1 cellular context compared by ENCODE assay signal in the genomic region with DNA sequence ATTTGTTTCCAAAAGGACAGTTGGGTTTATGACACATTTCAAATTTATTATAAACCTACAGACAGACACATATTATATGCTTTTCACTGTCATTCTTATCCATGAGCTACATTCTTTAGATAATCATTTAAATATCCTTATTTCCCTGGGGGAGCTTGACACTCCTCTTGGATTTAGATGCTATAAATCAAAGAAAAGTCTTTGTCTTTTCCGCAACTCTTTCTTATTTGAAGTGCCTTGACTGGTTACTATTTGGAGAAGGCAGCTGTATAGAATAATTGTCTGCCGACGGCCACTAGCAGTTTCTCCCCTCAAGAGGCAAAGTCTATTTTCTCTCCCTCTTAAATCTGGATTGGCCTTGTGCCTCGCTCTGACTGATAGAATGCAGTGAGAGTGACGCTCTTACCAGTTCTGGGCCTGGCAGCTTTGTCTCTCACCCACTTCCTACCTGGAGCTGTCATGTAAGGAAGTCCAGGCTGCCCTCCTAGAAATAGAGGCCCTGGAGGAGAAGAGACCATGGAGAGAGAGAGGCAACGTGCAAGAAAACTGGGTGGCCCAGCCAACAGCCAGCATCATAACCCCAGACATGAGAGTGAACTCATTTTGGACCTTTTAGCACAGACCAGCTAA.
TF ChIP-seq lines count a peak whose summit lies in the region.

No MANE protein-coding gene starts in this region.

TF ChIP-seq in H1, 55 proteins besides CTCF, POLR2A, EP300 and RAD21:
- TF ChIP-seq SIN3A (conservative IDR thresholded peaks at IDR 0.05 in 1 of 2, IDR thresholded peaks at IDR 0.05 in 1 of 2; ENCODE audit: low read depth in 1 of 2, low read length in 2 of 2) = no peak
- no peak for TF ChIP-seq BCL11A (IDR thresholded peaks at IDR 0.05; ENCODE audit: low read depth in 2 of 2, low read length in 2 of 2)
- no peak for TF ChIP-seq CHD1 (IDR thresholded peaks at IDR 0.05; ENCODE audit: low read depth, low read length)
- TF ChIP-seq SUZ12 (IDR thresholded peaks at IDR 0.05; ENCODE audit: low read length) = no peak
- TF ChIP-seq POU5F1 (IDR thresholded peaks at IDR 0.05; ENCODE audit: low read depth, low read length) = no peak
- TF ChIP-seq RNF2 (IDR thresholded peaks at IDR 0.05; ENCODE audit: borderline replicate concordance, low read depth, low read length, missing control alignments, poor library complexity, severe bottlenecking) = no peak
- TF ChIP-seq TBP (IDR thresholded peaks at IDR 0.05; ENCODE audit: low read depth, low read length) = no peak
- TF ChIP-seq TCF12 (IDR thresholded peaks at IDR 0.05; ENCODE audit: low read depth, low read length) = no peak
- TF ChIP-seq GTF2F1 (IDR thresholded peaks at IDR 0.05; ENCODE audit: borderline replicate concordance, low read depth, low read length) = no peak
- TF ChIP-seq KDM4A (IDR thresholded peaks at IDR 0.05; ENCODE audit: low read depth, low read length, severe bottlenecking) = no peak
- no peak for TF ChIP-seq EGR1 (IDR thresholded peaks at IDR 0.05; ENCODE audit: borderline replicate concordance, low read depth, low read length)
- TF ChIP-seq RBBP5 (IDR thresholded peaks at IDR 0.05; ENCODE audit: borderline replicate concordance, low read depth, low read length) = no peak
- no peak for TF ChIP-seq CREB1 (IDR thresholded peaks at IDR 0.05)
- TF ChIP-seq, protein P1, sequence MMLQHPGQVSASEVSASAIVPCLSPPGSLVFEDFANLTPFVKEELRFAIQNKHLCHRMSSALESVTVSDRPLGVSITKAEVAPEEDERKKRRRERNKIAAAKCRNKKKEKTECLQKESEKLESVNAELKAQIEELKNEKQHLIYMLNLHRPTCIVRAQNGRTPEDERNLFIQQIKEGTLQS (IDR thresholded peaks at IDR 0.05; ENCODE audit: insufficient read depth, low read depth, low read length) = no peak
- no peak for TF ChIP-seq ZNF274 (IDR thresholded peaks at IDR 0.05; ENCODE audit: borderline replicate concordance, extremely low read depth, low read length)
- no peak for TF ChIP-seq HDAC2 (IDR thresholded peaks at IDR 0.05; ENCODE audit: borderline replicate concordance in 1 of 2, low read depth in 2 of 2, low read length in 2 of 2)
- TF ChIP-seq BRCA1 (IDR thresholded peaks at IDR 0.05; ENCODE audit: low read depth, low read length) = no peak
- TF ChIP-seq KDM1A (IDR thresholded peaks at IDR 0.05; ENCODE audit: borderline replicate concordance, low read length) = no peak
- TF ChIP-seq, protein P2, sequence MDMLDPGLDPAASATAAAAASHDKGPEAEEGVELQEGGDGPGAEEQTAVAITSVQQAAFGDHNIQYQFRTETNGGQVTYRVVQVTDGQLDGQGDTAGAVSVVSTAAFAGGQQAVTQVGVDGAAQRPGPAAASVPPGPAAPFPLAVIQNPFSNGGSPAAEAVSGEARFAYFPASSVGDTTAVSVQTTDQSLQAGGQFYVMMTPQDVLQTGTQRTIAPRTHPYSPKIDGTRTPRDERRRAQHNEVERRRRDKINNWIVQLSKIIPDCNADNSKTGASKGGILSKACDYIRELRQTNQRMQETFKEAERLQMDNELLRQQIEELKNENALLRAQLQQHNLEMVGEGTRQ (IDR thresholded peaks at IDR 0.05; ENCODE audit: low read length) = no peak
